In the genomic region with DNA sequence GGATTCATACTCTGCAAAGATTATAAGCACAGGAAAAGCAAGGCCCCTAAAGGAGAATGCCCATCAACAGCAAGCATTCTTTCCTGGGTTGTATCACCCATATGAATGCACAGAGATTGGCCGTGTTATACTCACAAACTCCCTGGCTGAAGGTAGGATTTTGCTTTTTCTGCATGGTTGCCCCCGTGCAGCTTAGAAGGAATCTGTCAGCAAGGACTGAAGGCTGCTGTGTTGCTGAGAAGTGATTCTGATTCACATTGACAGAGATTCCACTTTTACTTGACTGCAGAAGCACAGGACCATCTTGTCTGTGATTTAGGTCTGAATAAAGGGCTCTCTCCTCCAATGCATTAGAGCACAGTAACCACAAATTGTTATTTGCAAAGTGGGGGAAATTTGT, we compare ENCODE assay signal across 21 cellular contexts.
A peak's percentile ranks its signal among the peaks of the same experiment; 100 is the strongest.
DNase-seq lines count a peak whose midpoint lies in the region; ATAC-seq and TF ChIP-seq lines count a peak whose summit lies in the region.
"Had no signal": no experiment of that assay in that cellular context is flagged by ENCODE, and none has a peak within 500 bp of the region (broad histone marks: within the 10 kb centered on the region; RNA-seq: fewer than 3 reads in every experiment).

No MANE protein-coding gene starts in this region.

- POLR2A ChIA-PET in naive thymus-derived CD4-positive, alpha-beta T cell (lab: Charles Lee) = no interaction called here

- CTCF ChIA-PET in naive thymus-derived CD4-positive, alpha-beta T cell (lab: Charles Lee) = no interaction called here

- H3K4me3 Mint-ChIP-seq in naive thymus-derived CD4-positive, alpha-beta T cell = no peak overlapping the region
- H3K4me3 Mint-ChIP-seq: CD8-positive, alpha-beta memory T cell had no signal

- no peak overlapping the region for H3K9ac ChIP-seq in neuronal stem cell (ENCODE audit: low read depth, low read length, poor library complexity)
- H3K9ac ChIP-seq: BLaER1 treated with 17β-estradiol and CSF1 and Interleukin-3, amounts not matched to agents 10 nM and 100 nM had no signal

- H3K4me3 ChIP-seq in kidney epithelial cell (ENCODE audit: low read depth, low read length) (no peak overlapping the region), neuronal stem cell (ENCODE audit: low read length in 2 of 2) (no peak overlapping the region)
- H3K4me3 ChIP-seq in naive thymus-derived CD4-positive, alpha-beta T cell (ENCODE audit: low read length) = no peak overlapping the region
- H3K4me3 ChIP-seq: A549; BLaER1 treated with 17β-estradiol and CSF1 and Interleukin-3, amounts not matched to agents 10 nM and 100 nM; SJCRH30 had no signal

- H3K36me3 ChIP-seq in kidney epithelial cell (ENCODE audit: control insufficient read depth, insufficient read depth, low read length) (no peaks in the 10 kb centered on the region), neuronal stem cell (replicated peaks in 1 of 2; ENCODE audit: control insufficient read depth in 2 of 2, insufficient read depth in 2 of 2, low read length in 2 of 2) (no peaks in the 10 kb centered on the region)
- no peaks in the 10 kb centered on the region for H3K36me3 ChIP-seq in naive thymus-derived CD4-positive, alpha-beta T cell (ENCODE audit: control insufficient read depth in 2 of 3, insufficient read depth in 3 of 3, low read length in 3 of 3)
- H3K36me3 ChIP-seq: BLaER1 treated with 17β-estradiol and CSF1 and Interleukin-3, amounts not matched to agents 10 nM and 100 nM; SJCRH30 had no signal

- H3K18ac ChIP-seq in neuronal stem cell (ENCODE audit: low read length) = no peak overlapping the region

- ATAC-seq in left ventricle myocardium superior (no peak), HG02938 (IDR thresholded peaks at IDR 0.05; ENCODE audit: unreplicated experiment) (no peak)
- ATAC-seq in naive thymus-derived CD4-positive, alpha-beta T cell = no peak
- ATAC-seq: A549 had no signal

- no peaks in the 10 kb centered on the region for H3K79me1 ChIP-seq in neuronal stem cell (ENCODE audit: low read depth, low read length)

- peak overlapping the region; percentile 21 for H3K27ac ChIP-seq in neuronal stem cell (replicated peaks; ENCODE audit: low read length)
- no peak overlapping the region for H3K27ac ChIP-seq in naive thymus-derived CD4-positive, alpha-beta T cell (ENCODE audit: low read depth, low read length)
- H3K27ac ChIP-seq: A549; BLaER1 treated with 17β-estradiol and CSF1 and Interleukin-3, amounts not matched to agents 10 nM and 100 nM; RWPE1; SJCRH30 had no signal

- no peak overlapping the region for H3K4me2 ChIP-seq in neuronal stem cell (ENCODE audit: insufficient read depth, low read length, poor library complexity, severe bottlenecking)
- H3K4me2 ChIP-seq: A549; BLaER1 treated with 17β-estradiol and CSF1 and Interleukin-3, amounts not matched to agents 10 nM and 100 nM had no signal

- H3K9me3 Mint-ChIP-seq in naive thymus-derived CD4-positive, alpha-beta T cell = peaks cover 4 to 24% (median 13%) of the 10 kb centered on the region in 11 donors

- no peak overlapping the region for H4K8ac ChIP-seq in neuronal stem cell (ENCODE audit: low read depth, low read length)

- no peak overlapping the region for H3K14ac ChIP-seq in neuronal stem cell (ENCODE audit: low read length)

- H3K23ac ChIP-seq in neuronal stem cell (ENCODE audit: low read depth, low read length, poor library complexity) = no peak overlapping the region

- no peak overlapping the region for H4K91ac ChIP-seq in neuronal stem cell (ENCODE audit: low read depth, low read length, poor library complexity)

- no peaks in the 10 kb centered on the region for H3K4me1 Mint-ChIP-seq in naive thymus-derived CD4-positive, alpha-beta T cell
- H3K4me1 Mint-ChIP-seq: CD8-positive, alpha-beta memory T cell had no signal

- H2AFZ ChIP-seq in neuronal stem cell (ENCODE audit: low read length) = peak overlapping the region; percentile 73

- H3K4me1 ChIP-seq in neuronal stem cell (ENCODE audit: control insufficient read depth in 2 of 2, insufficient read depth in 1 of 2, low read depth in 1 of 2, low read length in 2 of 2) = peaks cover 3 to 13% of the 10 kb centered on the region in 2 donors
- no peaks in the 10 kb centered on the region for H3K4me1 ChIP-seq in naive thymus-derived CD4-positive, alpha-beta T cell (ENCODE audit: control insufficient read depth in 2 of 2, insufficient read depth in 2 of 2, low read length in 2 of 2)
- H3K4me1 ChIP-seq: A549; BLaER1 treated with 17β-estradiol and CSF1 and Interleukin-3, amounts not matched to agents 10 nM and 100 nM; SJCRH30 had no signal

- H2AK5ac ChIP-seq in neuronal stem cell (ENCODE audit: low read depth, low read length) = no peak overlapping the region

- H2BK5ac ChIP-seq in neuronal stem cell (ENCODE audit: low read length) = no peak overlapping the region

- no peak overlapping the region for H3K4ac ChIP-seq in neuronal stem cell (ENCODE audit: low read length)

- H3K9me3 ChIP-seq in neuronal stem cell (replicated peaks in 1 of 2; ENCODE audit: control insufficient read depth in 2 of 2, insufficient read depth in 1 of 2, low read depth in 1 of 2, low read length in 2 of 2) = peaks cover 0 to 2% of the 10 kb centered on the region in 2 donors
- no peaks in the 10 kb centered on the region for H3K9me3 ChIP-seq in naive thymus-derived CD4-positive, alpha-beta T cell (ENCODE audit: control insufficient read depth in 2 of 3, low read length in 3 of 3)
- H3K9me3 ChIP-seq: A549, SJCRH30 had no signal

- no peak overlapping the region for H3K27ac Mint-ChIP-seq in naive thymus-derived CD4-positive, alpha-beta T cell
- H3K27ac Mint-ChIP-seq: CD8-positive, alpha-beta memory T cell had no signal

- peaks cover 0 to 7% (median 0%) of the 10 kb centered on the region in 5 donors for H3K36me3 Mint-ChIP-seq in naive thymus-derived CD4-positive, alpha-beta T cell
- H3K36me3 Mint-ChIP-seq: CD8-positive, alpha-beta memory T cell had no signal

- no CpG with 5 or more reads among the region's 2 CpGs for WGBS in neuronal stem cell (ENCODE audit: extremely low coverage in 2 of 2, insufficient read length in 2 of 2, insufficient replicate concordance in 1 of 2), 2 donors

- in situ Hi-C loops in G401 (cut with HindIII; ENCODE audit: low sequenced_read_pairs) = no loop called here

- TF ChIP-seq CTCF in kidney epithelial cell (IDR thresholded peaks at IDR 0.05; ENCODE audit: insufficient read depth, low read length, poor library complexity, severe bottlenecking) = no peak

- H2BK12ac ChIP-seq in neuronal stem cell (ENCODE audit: low read length) = no peak overlapping the region

- no peak overlapping the region for H2BK15ac ChIP-seq in neuronal stem cell (ENCODE audit: low read length)

- intact Hi-C loops in left ventricle myocardium superior (cut with micrococcal nuclease) = no loop called here
- intact Hi-C loops in naive thymus-derived CD4-positive, alpha-beta T cell (cut with micrococcal nuclease) = no loop called here

- DNase-seq in G401 (ENCODE audit: low spot score) = peak; percentile 92
- peak; percentile 37 for DNase-seq in astrocyte of the hippocampus (ENCODE audit: low read depth, low spot score)
- peak; percentile 18 for DNase-seq in kidney epithelial cell (ENCODE audit: low read depth)
- DNase-seq in neuronal stem cell (ENCODE audit: low spot score) = peak; percentile 49
- no peak for DNase-seq in left ventricle myocardium superior
- DNase-seq in naive thymus-derived CD4-positive, alpha-beta T cell = no peak
- DNase-seq in NCI-H748 (lab: John Stamatoyannopoulos, UW; ENCODE audit: unreplicated experiment) = no peak
- DNase-seq: CD8-positive, alpha-beta memory T cell; DMS 273 treated with DMSO at 0.1 percent for 48 hours; IMR-90; Kasumi-1; MM.1S; NCI-H1092 treated with DMSO at 0.1 percent for 48 hours; NCI-H1694 treated with DMSO at 0.1 percent for 48 hours; NCI-H226; NCI-H526 treated with DMSO at 0.1 percent for 48 hours; SJCRH30 had no signal

- no peak overlapping the region for H2BK120ac ChIP-seq in neuronal stem cell (ENCODE audit: low read depth, low read length)

- H3K27me3 ChIP-seq in kidney epithelial cell (ENCODE audit: control insufficient read depth, insufficient read depth, low read length) = no peaks in the 10 kb centered on the region
- no peaks in the 10 kb centered on the region for H3K27me3 ChIP-seq in neuronal stem cell (ENCODE audit: control insufficient read depth in 3 of 3, insufficient read depth in 3 of 3, low read depth in 1 of 3, low read length in 3 of 3)
- no peaks in the 10 kb centered on the region for H3K27me3 ChIP-seq in naive thymus-derived CD4-positive, alpha-beta T cell (ENCODE audit: control insufficient read depth in 2 of 2, insufficient read depth in 2 of 2, low read length in 2 of 2)
- H3K27me3 ChIP-seq: BLaER1 treated with 17β-estradiol and CSF1 and Interleukin-3, amounts not matched to agents 10 nM and 100 nM; SJCRH30 had no signal

- no peaks in the 10 kb centered on the region for H3K27me3 Mint-ChIP-seq in naive thymus-derived CD4-positive, alpha-beta T cell
- H3K27me3 Mint-ChIP-seq: CD8-positive, alpha-beta memory T cell had no signal

Comparison
In these comparisons a context has a peak if more than half of its experiments do, and no peak if none do; other contexts are left out.
1. DNase-seq: peak in G401 (single experiment), astrocyte of the hippocampus (single experiment), kidney epithelial cell (single experiment) and neuronal stem cell (single experiment); none in left ventricle myocardium superior (single experiment), naive thymus-derived CD4-positive, alpha-beta T cell (0 of 9) and NCI-H748 (single experiment).